1 cellular context compared by ENCODE assay signal in genomic region chr11:62431171-62431895, GRCh38.
TF ChIP-seq lines count a peak whose summit lies in the region.

No MANE protein-coding gene starts in this region.

TF ChIP-seq in K562, 482 proteins besides CTCF, POLR2A, EP300 and RAD21:
- TF ChIP-seq, protein P1, sequence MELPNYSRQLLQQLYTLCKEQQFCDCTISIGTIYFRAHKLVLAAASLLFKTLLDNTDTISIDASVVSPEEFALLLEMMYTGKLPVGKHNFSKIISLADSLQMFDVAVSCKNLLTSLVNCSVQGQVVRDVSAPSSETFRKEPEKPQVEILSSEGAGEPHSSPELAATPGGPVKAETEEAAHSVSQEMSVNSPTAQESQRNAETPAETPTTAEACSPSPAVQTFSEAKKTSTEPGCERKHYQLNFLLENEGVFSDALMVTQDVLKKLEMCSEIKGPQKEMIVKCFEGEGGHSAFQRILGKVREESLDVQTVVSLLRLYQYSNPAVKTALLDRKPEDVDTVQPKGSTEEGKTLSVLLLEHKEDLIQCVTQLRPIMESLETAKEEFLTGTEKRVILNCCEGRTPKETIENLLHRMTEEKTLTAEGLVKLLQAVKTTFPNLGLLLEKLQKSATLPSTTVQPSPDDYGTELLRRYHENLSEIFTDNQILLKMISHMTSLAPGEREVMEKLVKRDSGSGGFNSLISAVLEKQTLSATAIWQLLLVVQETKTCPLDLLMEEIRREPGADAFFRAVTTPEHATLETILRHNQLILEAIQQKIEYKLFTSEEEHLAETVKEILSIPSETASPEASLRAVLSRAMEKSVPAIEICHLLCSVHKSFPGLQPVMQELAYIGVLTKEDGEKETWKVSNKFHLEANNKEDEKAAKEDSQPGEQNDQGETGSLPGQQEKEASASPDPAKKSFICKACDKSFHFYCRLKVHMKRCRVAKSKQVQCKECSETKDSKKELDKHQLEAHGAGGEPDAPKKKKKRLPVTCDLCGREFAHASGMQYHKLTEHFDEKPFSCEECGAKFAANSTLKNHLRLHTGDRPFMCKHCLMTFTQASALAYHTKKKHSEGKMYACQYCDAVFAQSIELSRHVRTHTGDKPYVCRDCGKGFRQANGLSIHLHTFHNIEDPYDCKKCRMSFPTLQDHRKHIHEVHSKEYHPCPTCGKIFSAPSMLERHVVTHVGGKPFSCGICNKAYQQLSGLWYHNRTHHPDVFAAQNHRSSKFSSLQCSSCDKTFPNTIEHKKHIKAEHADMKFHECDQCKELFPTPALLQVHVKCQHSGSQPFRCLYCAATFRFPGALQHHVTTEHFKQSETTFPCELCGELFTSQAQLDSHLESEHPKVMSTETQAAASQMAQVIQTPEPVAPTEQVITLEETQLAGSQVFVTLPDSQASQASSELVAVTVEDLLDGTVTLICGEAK (IDR thresholded peaks at IDR 0.05), result no peak
- TF ChIP-seq, protein P1 (CRISPR knock-in tag; IDR thresholded peaks at IDR 0.05), result no peak
- no peak for TF ChIP-seq EP400 (IDR thresholded peaks at IDR 0.05)
- TF ChIP-seq, protein P2, sequence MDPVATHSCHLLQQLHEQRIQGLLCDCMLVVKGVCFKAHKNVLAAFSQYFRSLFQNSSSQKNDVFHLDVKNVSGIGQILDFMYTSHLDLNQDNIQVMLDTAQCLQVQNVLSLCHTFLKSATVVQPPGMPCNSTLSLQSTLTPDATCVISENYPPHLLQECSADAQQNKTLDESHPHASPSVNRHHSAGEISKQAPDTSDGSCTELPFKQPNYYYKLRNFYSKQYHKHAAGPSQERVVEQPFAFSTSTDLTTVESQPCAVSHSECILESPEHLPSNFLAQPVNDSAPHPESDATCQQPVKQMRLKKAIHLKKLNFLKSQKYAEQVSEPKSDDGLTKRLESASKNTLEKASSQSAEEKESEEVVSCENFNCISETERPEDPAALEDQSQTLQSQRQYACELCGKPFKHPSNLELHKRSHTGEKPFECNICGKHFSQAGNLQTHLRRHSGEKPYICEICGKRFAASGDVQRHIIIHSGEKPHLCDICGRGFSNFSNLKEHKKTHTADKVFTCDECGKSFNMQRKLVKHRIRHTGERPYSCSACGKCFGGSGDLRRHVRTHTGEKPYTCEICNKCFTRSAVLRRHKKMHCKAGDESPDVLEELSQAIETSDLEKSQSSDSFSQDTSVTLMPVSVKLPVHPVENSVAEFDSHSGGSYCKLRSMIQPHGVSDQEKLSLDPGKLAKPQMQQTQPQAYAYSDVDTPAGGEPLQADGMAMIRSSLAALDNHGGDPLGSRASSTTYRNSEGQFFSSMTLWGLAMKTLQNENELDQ (CRISPR knock-in tag; IDR thresholded peaks at IDR 0.05; ENCODE audit: borderline replicate concordance), result no peak
